Comparison of ENCODE assay signal across 1 cellular context in genomic region chr16:57938936-57939871, GRCh38.
A peak's percentile ranks its signal among the peaks of the same experiment; 100 is the strongest.
TF ChIP-seq lines count a peak whose summit lies in the region.

No MANE protein-coding gene starts in this region.

TF ChIP-seq in K562, 482 proteins besides CTCF, POLR2A, EP300 and RAD21 (continued from another document):
- TF ChIP-seq TFAP4 (CRISPR knock-in tag; IDR thresholded peaks at IDR 0.05; ENCODE audit: borderline replicate concordance) (peak; percentile 28; the same call in 1 of the 2 replicates), IRF9 (tag; IDR thresholded peaks at IDR 0.05) (peak; percentile 43; the same call in 1 of the 2 replicates), PBX2 (CRISPR knock-in tag; IDR thresholded peaks at IDR 0.05; ENCODE audit: low read depth) (no peak), PBX2 (tag; conservative IDR thresholded peaks at IDR 0.05; ENCODE audit: low read depth) (no peak), THAP12 (CRISPR knock-in tag; IDR thresholded peaks at IDR 0.05) (no peak), CEBPB (tag; IDR thresholded peaks at IDR 0.05) (peak; percentile 96)
